In genomic region chr12:108561852-108562347, GRCh38 we compare ENCODE assay signal across 8 cellular contexts.
DNase-seq lines count a peak whose midpoint lies in the region; TF ChIP-seq lines count a peak whose summit lies in the region.

No MANE protein-coding gene starts in this region.

- H3K4me2 ChIP-seq in Loucy (ENCODE audit: low read depth, low read length, poor library complexity, severe bottlenecking), result peak overlapping the region; percentile 100

- H3K27ac ChIP-seq in caudate nucleus (ENCODE audit: low read depth, low read length), result peak overlapping the region; percentile 99
- H3K27ac ChIP-seq in mucosa of rectum (ENCODE audit: low read depth in 2 of 2, low read length in 2 of 2), result peak overlapping the region; percentile 83 to 85

- no peak for DNase-seq in caudate nucleus (lab: John Stamatoyannopoulos, UW)
- DNase-seq in GOT3 (lab: John Stamatoyannopoulos, UW), result no peak
- no peak for DNase-seq in NCI-H2171 treated with DMSO at 0.1 percent for 48 hours (lab: John Stamatoyannopoulos, UW)
- DNase-seq in NCI-H128 (lab: John Stamatoyannopoulos, UW; ENCODE audit: unreplicated experiment), result no peak
- no peak for DNase-seq in HPDE6-E6E7 (ENCODE audit: extremely low spot score)

- H3F3A ChIP-seq in Loucy (ENCODE audit: low read depth), result peaks cover 17% of the 10 kb centered on the region

- no peaks in the 10 kb centered on the region for H3K9me3 ChIP-seq in Loucy (ENCODE audit: insufficient read depth, low read depth, low read length)
- H3K9me3 ChIP-seq in mucosa of rectum (ENCODE audit: control insufficient read depth in 2 of 2, low read length in 2 of 2), result no peaks in the 10 kb centered on the region

- peak overlapping the region; percentile 96 for H2AFZ ChIP-seq in Loucy (ENCODE audit: low read length)

- H3K36me3 ChIP-seq in Loucy (ENCODE audit: insufficient read depth, low read length) (peaks cover 5% of the 10 kb centered on the region; the same call in 1 of the 2 replicates), mucosa of rectum (ENCODE audit: control insufficient read depth in 2 of 2, insufficient read depth in 2 of 2, low read length in 2 of 2) (peaks cover 25 to 29% of the 10 kb centered on the region in 2 donors)

- peaks cover 62% of the 10 kb centered on the region for H3K4me1 ChIP-seq in Loucy (ENCODE audit: insufficient read depth, low read length, poor library complexity, severe bottlenecking)
- H3K4me1 ChIP-seq in mucosa of rectum (ENCODE audit: control insufficient read depth in 2 of 2, insufficient read depth in 2 of 2, low read length in 2 of 2), result peaks cover 27 to 39% of the 10 kb centered on the region in 2 donors

- H3K9ac ChIP-seq in Loucy (ENCODE audit: low read depth, low read length, poor library complexity, severe bottlenecking) (peak overlapping the region; percentile 97), mucosa of rectum (ENCODE audit: low read depth in 1 of 2, low read length in 2 of 2) (peak overlapping the region; percentile 91 to 97)

- H3K79me2 ChIP-seq in Loucy (ENCODE audit: insufficient read depth, low read length), result peaks cover 57% of the 10 kb centered on the region

- TF ChIP-seq CTCF in GM12875 (IDR thresholded peaks at IDR 0.05; ENCODE audit: borderline replicate concordance, insufficient read depth, low read depth, low read length) (no peak), Loucy (conservative IDR thresholded peaks at IDR 0.05; ENCODE audit: low read length) (no peak)

- peaks cover 49% of the 10 kb centered on the region for H4K20me1 ChIP-seq in Loucy (ENCODE audit: insufficient read depth, low read length, poor library complexity, severe bottlenecking)

- H3K4me3 ChIP-seq in GM12875 (ENCODE audit: low read depth, low read length) (peak overlapping the region; percentile 75), Loucy (ENCODE audit: low read length, poor library complexity, severe bottlenecking) (peak overlapping the region; percentile 85), mucosa of rectum (ENCODE audit: low read length in 2 of 2) (peak overlapping the region; percentile 98 to 99)

- no peaks in the 10 kb centered on the region for H3K9me2 ChIP-seq in Loucy (replicated peaks; ENCODE audit: low read depth, low read length)

- H3K27me3 ChIP-seq in Loucy (ENCODE audit: insufficient read depth, low read length, poor library complexity, severe bottlenecking) (peaks cover 4% of the 10 kb centered on the region), mucosa of rectum (ENCODE audit: control insufficient read depth in 2 of 2, insufficient read depth in 2 of 2, low read length in 2 of 2) (no peaks in the 10 kb centered on the region)
